ENCODE assay signal across 8 cellular contexts in genomic region chrX:47836164-47837072, GRCh38. TPM values are rescaled to one million over a fixed set of nuclear protein-coding genes. Genes with fewer than 3 reads are reported as not detected.
DNase-seq lines count a peak whose midpoint lies in the region; ATAC-seq and TF ChIP-seq lines count a peak whose summit lies in the region.

TSS of gene ZNF81 (plus strand) at chrX:47836902. CDS start at chrX:47846268, 9,366 bp downstream.

- H3F3A ChIP-seq in PC-3 (ENCODE audit: low read length, unreplicated experiment), result no peaks in the 10 kb centered on the region

- peaks cover 26% of the 10 kb centered on the region for H3K79me2 ChIP-seq in PC-3 (ENCODE audit: low read length)

- peak within 1 kb of the TSS; percentile 69 for H3K4me3 ChIP-seq in Jurkat, Clone E6-1 (ENCODE audit: low read length)
- peak within 1 kb of the TSS; percentile 87 for H3K4me3 ChIP-seq in PC-3 (ENCODE audit: low read length)
- H3K4me3 ChIP-seq in epithelial cell of proximal tubule (ENCODE audit: low read depth, low read length), result peak within 1 kb of the TSS; percentile 67

- peak within 1 kb of the TSS; percentile 98 for H2AFZ ChIP-seq in PC-3 (ENCODE audit: low read length)

- POLR2A ChIA-PET in PC-3 (lab: Charles Lee; ENCODE audit: unreplicated experiment), result no interaction called here

- H3K9me2 ChIP-seq in PC-3 (replicated peaks; ENCODE audit: low read length), result no peaks in the 10 kb centered on the region

- H3K9me3 ChIP-seq in PC-3 (ENCODE audit: low read length), result no peaks in the 10 kb centered on the region

- no peaks in the 10 kb centered on the region for H3K36me3 ChIP-seq in PC-3 (ENCODE audit: low read depth, low read length)

- CTCF ChIA-PET in PC-3 (lab: Charles Lee), result no interaction called here

- H4K20me1 ChIP-seq in PC-3 (ENCODE audit: low read length), result no peaks in the 10 kb centered on the region

- peak within 1 kb of the TSS; percentile 81 for H3K9ac ChIP-seq in PC-3 (ENCODE audit: low read length)

- H3K4me2 ChIP-seq in PC-3 (ENCODE audit: low read length), result peak within 1 kb of the TSS; percentile 94

- H3K4me1 ChIP-seq in PC-3 (ENCODE audit: insufficient read depth, low read length), result peaks cover 12% of the 10 kb centered on the region

- peak; percentile 98 for DNase-seq in DMS53 (lab: John Stamatoyannopoulos, UW)
- DNase-seq in Jurkat, Clone E6-1 (ENCODE audit: low read depth, low spot score), result peak; percentile 86
- peak; percentile 97 for DNase-seq in PC-3
- peak; percentile 89 for DNase-seq in activated T-cell treated with anti-CD3 and anti-CD28 coated beads, Interleukin-2, amount 50 U/mL, for 1 hour
- peak; percentile 67 for DNase-seq in epithelial cell of proximal tubule (ENCODE audit: low read depth)
- DNase-seq in mucosa of gallbladder (ENCODE audit: low spot score), result peak; percentile 96
- DNase-seq in stimulated activated CD8-positive, alpha-beta memory T cell treated with anti-CD3 and anti-CD28 coated beads, Interleukin-4, amount 100 ng/mL, for 24 hours (ENCODE audit: low read depth), result peak; percentile 84

- H3K27ac ChIP-seq in PC-3 (ENCODE audit: low read length), result peak within 1 kb of the TSS; percentile 43; the same call in 1 of the 2 replicates

- no peak for TF ChIP-seq CTCF in PC-3 (conservative IDR thresholded peaks at IDR 0.05; ENCODE audit: low read depth, low read length)
- TF ChIP-seq CTCF in epithelial cell of proximal tubule (conservative IDR thresholded peaks at IDR 0.05; ENCODE audit: low read depth, low read length), result no peak

- intact Hi-C loops in PC-3 (cut with micrococcal nuclease), result loop anchor here (2.0 kb wide), 2 partner anchors 178 to 186 kb away; partner anchors contain the start of genes ELK1 and UXT

- BruUV-seq in PC-3 (replicated peaks; lab: Mats Ljungman, UMichigan), result no TSS peak

- no peaks in the 10 kb centered on the region for H3K27me3 ChIP-seq in PC-3 (ENCODE audit: low read length)

- ATAC-seq in GM21717 (IDR thresholded peaks at IDR 0.05; ENCODE audit: unreplicated experiment) (peak; percentile 85), PC-3 (peak; percentile 96)

RNA-seq across cellular contexts. Expression of gene ZNF81, which starts in this region (rescaled TPM):
- 6.5 TPM for polyA plus RNA-seq in Jurkat, Clone E6-1 (2012; ENCODE audit: insufficient read depth, insufficient read length)
- total RNA-seq in PC-3 (2014; rRNA removed) (4.4 and 9.5 TPM in 2 replicates), epithelial cell of proximal tubule (2.7 and 16.9 TPM in 2 replicates), mucosa of gallbladder (10.4 TPM)

Comparison
In these comparisons a context has a peak if more than half of its experiments do, and no peak if none do; other contexts are left out.
1. Peak in every context shown above with its lines: DNase-seq, ATAC-seq, H3K4me3 ChIP-seq and H3K27ac ChIP-seq.